11 cellular contexts compared by ENCODE assay signal in the genomic region with DNA sequence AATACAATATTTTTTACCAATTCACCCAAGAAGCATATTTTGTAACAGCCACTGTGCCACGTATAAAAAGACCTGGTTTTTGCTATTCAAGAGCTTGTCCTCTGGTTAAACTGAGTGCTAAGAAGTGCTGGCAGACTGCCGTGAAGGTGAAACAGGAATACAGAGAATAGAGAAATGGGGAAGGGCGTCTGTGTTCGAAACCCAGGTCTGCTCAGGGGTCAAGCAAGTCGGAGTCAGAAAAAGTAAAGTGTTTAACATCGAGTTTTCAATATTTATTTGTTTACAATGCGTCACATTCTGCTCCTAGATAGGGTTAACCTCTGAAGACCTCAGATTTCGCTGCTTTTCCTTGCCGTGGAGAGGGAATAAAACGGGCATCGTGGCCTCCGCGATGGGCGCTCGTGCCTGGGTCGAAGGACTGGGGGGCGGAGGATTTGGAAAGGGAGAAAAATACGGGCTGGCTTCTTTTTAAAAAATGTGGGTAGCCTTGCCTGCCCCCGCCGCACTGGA. TPM values are rescaled to one million over a fixed set of nuclear protein-coding genes. Genes with fewer than 3 reads are reported as not detected.
DNase-seq lines count a peak whose midpoint lies in the region; ATAC-seq and TF ChIP-seq lines count a peak whose summit lies in the region.
"Had no signal": no experiment of that assay in that cellular context is flagged by ENCODE, and none has a peak within 500 bp of the region (broad histone marks: within the 10 kb centered on the region; RNA-seq: fewer than 3 reads in every experiment).

No MANE protein-coding gene starts in this region.

- no peak for TF ChIP-seq CTCF in foreskin fibroblast (IDR thresholded peaks at IDR 0.05; ENCODE audit: low read depth, low read length)

- H3K9ac ChIP-seq in SK-N-MC (ENCODE audit: insufficient read length) (peak overlapping the region; percentile 50), skeletal muscle tissue (ENCODE audit: low read depth in 1 of 3, low read length in 3 of 3) (no peak overlapping the region)

- H3K27me3 ChIP-seq in skeletal muscle tissue (ENCODE audit: control insufficient read depth in 3 of 3, insufficient read depth in 3 of 3, low read length in 3 of 3) = peaks cover 22 to 40% (median 36%) of the 10 kb centered on the region in 3 donors

- peak overlapping the region; percentile 87 for H3K4me3 ChIP-seq in SK-N-MC
- peak overlapping the region; percentile 41 to 54 for H3K4me3 ChIP-seq in foreskin fibroblast (ENCODE audit: low read depth in 1 of 2, low read length in 2 of 2)
- H3K4me3 ChIP-seq in skeletal muscle tissue (ENCODE audit: low read length in 3 of 3) = peak overlapping the region; percentile 29 to 59 (median 32)

- ATAC-seq in HG03095 (IDR thresholded peaks at IDR 0.05; ENCODE audit: unreplicated experiment) = no peak

- H3K36me3 ChIP-seq in SK-N-MC (ENCODE audit: insufficient read depth, low read length) (no peaks in the 10 kb centered on the region), skeletal muscle tissue (ENCODE audit: control insufficient read depth in 3 of 3, insufficient read depth in 3 of 3, low read length in 3 of 3) (no peaks in the 10 kb centered on the region)

- H3K27ac ChIP-seq in SK-N-MC = no peak overlapping the region
- no peak overlapping the region for H3K27ac ChIP-seq in skeletal muscle tissue (ENCODE audit: low read depth, low read length)
- H3K27ac ChIP-seq: 22Rv1 had no signal

- no peaks in the 10 kb centered on the region for H3K9me3 ChIP-seq in SK-N-MC (ENCODE audit: low read depth, low read length)
- H3K9me3 ChIP-seq in skeletal muscle tissue (ENCODE audit: control insufficient read depth in 3 of 3, low read length in 3 of 3) = peaks cover 0 to 6% (median 0%) of the 10 kb centered on the region in 3 donors

- DNase-seq in NCI-H1092 treated with DMSO at 0.1 percent for 48 hours (lab: John Stamatoyannopoulos, UW) (peak; percentile 52), NCI-H1092 (lab: John Stamatoyannopoulos, UW) (no peak), SK-N-MC (ENCODE audit: low read depth, low spot score) (no peak), foreskin fibroblast (peak in 1 of 2 donors; percentile 15), NCI-H187 (lab: John Stamatoyannopoulos, UW) (no peak), DMS153 (lab: John Stamatoyannopoulos, UW) (no peak)
- DNase-seq: activated CD4-positive, alpha-beta T cell treated with anti-CD3 and anti-CD28 coated beads for 4 hours; Karpas-422 had no signal

- peaks cover 0 to 3% (median 0%) of the 10 kb centered on the region in 3 donors for H3K4me1 ChIP-seq in skeletal muscle tissue (ENCODE audit: control insufficient read depth in 3 of 3, insufficient read depth in 3 of 3, low read length in 3 of 3)

RNA-seq across cellular contexts. Expression of a gene that starts 1.2 kb away (rescaled TPM):
- under 0.01 TPM for total RNA-seq in skeletal muscle tissue

Comparison
In these comparisons a context has a peak if more than half of its experiments do, and no peak if none do; other contexts are left out.
1. H3K4me3 ChIP-seq: peak in every context shown above with its lines; median percentile 87 in SK-N-MC; 48 in foreskin fibroblast; 32 in skeletal muscle tissue.